15 cellular contexts compared by ENCODE assay signal in genomic region chr2:144071461-144071860, GRCh38.
DNase-seq lines count a peak whose midpoint lies in the region; TF ChIP-seq lines count a peak whose summit lies in the region.
"Had no signal": no experiment of that assay in that cellular context is flagged by ENCODE, and none has a peak within 500 bp of the region (broad histone marks: within the 10 kb centered on the region; RNA-seq: fewer than 3 reads in every experiment).

No MANE protein-coding gene starts in this region.

- H3K36me3 ChIP-seq in osteoblast (ENCODE audit: insufficient read depth, low read length) (no peaks in the 10 kb centered on the region), SJCRH30 (no peaks in the 10 kb centered on the region)
- H3K36me3 ChIP-seq: ovary, spleen had no signal

- H3K4me3 ChIP-seq in coronary artery (peak overlapping the region; percentile 6), osteoblast (ENCODE audit: insufficient read depth, low read length) (peak overlapping the region; percentile 3), SJCRH30 (no peak overlapping the region)
- H3K4me3 ChIP-seq: ovary, spleen had no signal

- H2AFZ ChIP-seq in osteoblast (ENCODE audit: low read length) = no peak overlapping the region

- H3K27ac ChIP-seq in coronary artery = peak overlapping the region in 1 of 2 donors; percentile 11
- no peak overlapping the region for H3K27ac ChIP-seq in osteoblast (ENCODE audit: low read depth, low read length)
- H3K27ac ChIP-seq in SJCRH30 = no peak overlapping the region
- H3K27ac ChIP-seq: ovary, spleen had no signal

- H3K4me2 ChIP-seq in osteoblast (ENCODE audit: insufficient read depth, low read length) = peak overlapping the region; percentile 46

- DNase-seq in ELR (ENCODE audit: low read depth) (peak; percentile 54), NCI-H446 treated with DMSO at 0.1 percent for 48 hours (lab: John Stamatoyannopoulos, UW) (peak; percentile 74), coronary artery (ENCODE audit: low spot score) (no peak), osteoblast (ENCODE audit: insufficient read length, low spot score, missing footprints) (peak; percentile 84), NK-92 (lab: John Stamatoyannopoulos, UW; ENCODE audit: unreplicated experiment) (no peak), NCI-H1092 (lab: John Stamatoyannopoulos, UW) (no peak), SJCRH30 (no peak)
- no peak for DNase-seq in activated naive CD4-positive, alpha-beta T cell treated with anti-CD3 and anti-CD28 coated beads, Interleukin-2, amount 50 U/mL, for 16 hours
- DNase-seq: activated effector memory CD4-positive, alpha-beta T cell treated with anti-CD3 and anti-CD28 coated beads, Interleukin-2, amount 50 U/mL, for 16 hours; CD8-positive, alpha-beta memory T cell; NCI-H1694; NCI-H524; ovary; spleen; stimulated activated naive CD8-positive, alpha-beta T cell treated with anti-CD3 and anti-CD28 coated beads, Interleukin-15, amount 100 ng/mL, for 72 hours had no signal

- H3K27me3 ChIP-seq in osteoblast (ENCODE audit: insufficient read depth, low read length) (no peaks in the 10 kb centered on the region), SJCRH30 (no peaks in the 10 kb centered on the region)
- H3K27me3 ChIP-seq: ovary, spleen had no signal

- TF ChIP-seq CTCF in coronary artery (IDR thresholded peaks at IDR 0.05) (no peak), osteoblast (IDR thresholded peaks at IDR 0.05; ENCODE audit: extremely low read depth, low read depth, low read length) (peak; percentile 68)

- no peaks in the 10 kb centered on the region for H3K9me3 ChIP-seq in osteoblast (ENCODE audit: low read depth, low read length)
- no peaks in the 10 kb centered on the region for H3K9me3 ChIP-seq in SJCRH30 (replicated peaks)
- H3K9me3 ChIP-seq: ovary, spleen had no signal

- H3K79me2 ChIP-seq in osteoblast (ENCODE audit: insufficient read depth, low read length) = no peaks in the 10 kb centered on the region

- H3K4me1 ChIP-seq in osteoblast (ENCODE audit: insufficient read depth, low read length) = no peaks in the 10 kb centered on the region
- H3K4me1 ChIP-seq in SJCRH30 = no peaks in the 10 kb centered on the region
- H3K4me1 ChIP-seq: spleen had no signal

- H4K20me1 ChIP-seq in osteoblast (ENCODE audit: insufficient read depth, low read length) = no peaks in the 10 kb centered on the region

Comparison
In these comparisons a context has a peak if more than half of its experiments do, and no peak if none do; other contexts are left out.
1. DNase-seq: peak in ELR (single experiment), NCI-H446 treated with DMSO at 0.1 percent for 48 hours (single experiment) and osteoblast (single experiment); none in coronary artery (single experiment), NK-92 (single experiment), activated naive CD4-positive, alpha-beta T cell treated with anti-CD3 and anti-CD28 coated beads, Interleukin-2, amount 50 U/mL, for 16 hours (single experiment), NCI-H1092 (single experiment) and SJCRH30 (0 of 2).